ENCODE assay signal across 20 cellular contexts in the genomic region with DNA sequence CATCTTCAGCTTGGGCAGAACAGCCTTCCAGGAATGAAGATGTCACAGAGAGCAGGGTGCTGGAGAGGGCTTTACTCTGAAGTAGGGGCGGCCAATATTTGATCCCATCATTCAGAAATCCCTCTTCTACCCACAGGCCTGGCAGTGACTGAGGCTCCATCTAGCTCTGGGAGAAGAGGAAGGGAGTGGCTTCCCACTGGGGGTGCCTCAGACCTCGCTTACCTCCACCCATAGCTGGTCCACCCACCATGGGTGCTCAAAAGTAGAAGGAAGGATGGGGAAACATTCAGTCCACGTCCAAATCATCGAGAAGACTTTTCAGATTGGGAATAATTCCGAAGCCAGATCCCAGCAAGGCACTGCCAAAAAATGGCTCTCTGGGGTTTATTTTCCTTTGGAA. TPM values are rescaled to one million over a fixed set of nuclear protein-coding genes. Genes with fewer than 3 reads are reported as not detected.
A peak's percentile ranks its signal among the peaks of the same experiment; 100 is the strongest.
DNase-seq lines count a peak whose midpoint lies in the region; ATAC-seq and TF ChIP-seq lines count a peak whose summit lies in the region.
"Had no signal": no experiment of that assay in that cellular context is flagged by ENCODE, and none has a peak within 500 bp of the region (broad histone marks: within the 10 kb centered on the region; RNA-seq: fewer than 3 reads in every experiment).

No MANE protein-coding gene starts in this region.

- BruUV-seq in PC-9 (replicated peaks; lab: Mats Ljungman, UMichigan): no TSS peak

- no peak for TF ChIP-seq CTCF in right atrium auricular region (IDR thresholded peaks at IDR 0.05)
- no peak for TF ChIP-seq CTCF in sigmoid colon (IDR thresholded peaks at IDR 0.05)
- TF ChIP-seq CTCF in PC-9 (conservative IDR thresholded peaks at IDR 0.05): no peak

- POLR2A ChIA-PET in PC-9 (lab: Charles Lee; ENCODE audit: unreplicated experiment): no interaction called here

- TF ChIP-seq POLR2A in sigmoid colon (IDR thresholded peaks at IDR 0.05): no peak

- H3K4me1 ChIP-seq in right atrium auricular region (peaks cover 0 to 32% of the 10 kb centered on the region in 2 donors), sigmoid colon (peaks cover 0 to 21% (median 18%) of the 10 kb centered on the region in 4 donors), PC-9 (replicated peaks; ENCODE audit: insufficient read depth) (peaks cover 7% of the 10 kb centered on the region; the same call in 1 of the 2 replicates)

- no peak overlapping the region for H2AFZ ChIP-seq in PC-9

- CTCF ChIA-PET in PC-9 (lab: Charles Lee): no interaction called here

- no peak for TF ChIP-seq EP300 in sigmoid colon (IDR thresholded peaks at IDR 0.05)

- no peaks in the 10 kb centered on the region for H4K20me1 ChIP-seq in PC-9 (ENCODE audit: insufficient read depth)

- H3K27ac ChIP-seq in right atrium auricular region (peak overlapping the region; percentile 55 to 78), sigmoid colon (peak overlapping the region; percentile 43 to 63 (median 54)), PC-9 (no peak overlapping the region)
- H3K27ac ChIP-seq: RWPE1 had no signal

- H3K79me2 ChIP-seq in PC-9 (ENCODE audit: low read depth): no peaks in the 10 kb centered on the region

- DNase-seq in Right ventricle myocardium inferior (ENCODE audit: missing footprints) (no peak), cardiac septum (ENCODE audit: low spot score) (no peak), right atrium auricular region (ENCODE audit: low spot score) (no peak), sigmoid colon (no peak), SHP77 treated with DMSO at 0.1 percent for 48 hours (lab: John Stamatoyannopoulos, UW) (no peak), PC-9 (no peak)
- no peak for DNase-seq in stimulated activated naive CD4-positive, alpha-beta T cell treated with Interleukin-2 at 50 U/mL for 16 hours (lab: John Stamatoyannopoulos, UW)
- DNase-seq: 8988T; activated CD4-positive, alpha-beta T cell treated with anti-CD3 and anti-CD28 coated beads, Interleukin-2, amount 10 ng/mL, durations not matched to agents 24 days and 14 days; activated naive CD8-positive, alpha-beta T cell treated with anti-CD3 and anti-CD28 coated beads for 36 hours; activated T-cell treated with anti-CD3 and anti-CD28 coated beads, Interleukin-2, amount 50 U/mL, for 1 hour; CD8-positive, alpha-beta T cell; HFFc6; midbrain; NCI-H82 had no signal

- H3K9me3 ChIP-seq in right atrium auricular region (peaks cover 0 to 7% of the 10 kb centered on the region in 2 donors), sigmoid colon (peaks cover 0 to 2% (median 0%) of the 10 kb centered on the region in 4 donors), PC-9 (ENCODE audit: insufficient read depth, low read depth) (no peaks in the 10 kb centered on the region)
- H3K9me3 ChIP-seq: ovary, testis had no signal

- H3K36me3 ChIP-seq in right atrium auricular region (no peaks in the 10 kb centered on the region), sigmoid colon (no peaks in the 10 kb centered on the region), PC-9 (ENCODE audit: low read depth) (no peaks in the 10 kb centered on the region)
- H3K36me3 ChIP-seq: ovary had no signal

- ATAC-seq in Right ventricle myocardium inferior (peak; percentile 45), GM18868 (IDR thresholded peaks at IDR 0.05; ENCODE audit: unreplicated experiment) (no peak)
- ATAC-seq: CD8-positive, alpha-beta T cell; GM12878 had no signal

- intact Hi-C loops in Right ventricle myocardium inferior (cut with DNase I): no loop called here
- intact Hi-C loops in cardiac septum (cut with DNase I): loop anchor here (5.0 to 10.0 kb wide), 2 partner anchors 91 to 266 kb away; no protein-coding TSS in a partner anchor
- intact Hi-C loops in sigmoid colon (cut with DNase I): no loop called here
- intact Hi-C loops in PC-9 (cut with micrococcal nuclease; ENCODE audit: unreplicated experiment): no loop called here

- WGBS in sigmoid colon, 2 donors: 69 to 76% methylated on average over 5 of the region's 5 CpGs

- peaks cover 4% of the 10 kb centered on the region; the same call in 1 of the 2 replicates for H3K9me2 ChIP-seq in PC-9 (ENCODE audit: insufficient read depth)

- H3K4me2 ChIP-seq in PC-9: no peak overlapping the region

- H3F3A ChIP-seq in PC-9 (ENCODE audit: insufficient read depth, low read depth): no peaks in the 10 kb centered on the region

- H3K4me3 ChIP-seq in right atrium auricular region (no peak overlapping the region), sigmoid colon (no peak overlapping the region), PC-9 (no peak overlapping the region)
- H3K4me3 ChIP-seq: GM12878, ovary, testis had no signal

- H3K27me3 ChIP-seq in right atrium auricular region: no peaks in the 10 kb centered on the region
- no peaks in the 10 kb centered on the region for H3K27me3 ChIP-seq in sigmoid colon
- no peaks in the 10 kb centered on the region for H3K27me3 ChIP-seq in PC-9 (ENCODE audit: insufficient read depth, low read depth)
- H3K27me3 ChIP-seq: ovary, testis had no signal

RNA-seq across cellular contexts. Expression of a gene that starts 11.8 kb away (rescaled TPM):
- total RNA-seq in Right ventricle myocardium inferior (17.4 TPM), cardiac septum (27.0 TPM), right atrium auricular region (10 to 100 TPM; 37.0 to 96.7 TPM), sigmoid colon (10 to 100 TPM in 3 of 4 donors, 1 to 10 TPM in 1; 8.6 to 26.6 (median 14.6) TPM), PC-9 (2021) (1.7 and 3.0 TPM in 2 replicates)
- polyA plus RNA-seq in sigmoid colon: 1 to 10 TPM; 1.8 to 7.3 (median 3.2) TPM
- total RNA-seq: activated CD4-positive, alpha-beta T cell treated with anti-CD3 and anti-CD28 coated beads, Interleukin-2, amount 10 ng/mL, durations not matched to agents 24 days and 14 days; activated naive CD8-positive, alpha-beta T cell treated with anti-CD3 and anti-CD28 coated beads for 36 hours; GM12878 had no signal
- polyA plus RNA-seq: GM12878 had no signal

RNA-seq across cellular contexts. Expression of a gene that starts 24.9 kb away (rescaled TPM):
- total RNA-seq in Right ventricle myocardium inferior: 43.5 TPM
- 40.3 TPM for total RNA-seq in cardiac septum
- 10 to 100 TPM; 35.7 to 51.6 TPM for total RNA-seq in right atrium auricular region
- 10 to 100 TPM; 14.2 to 27.2 (median 17.7) TPM for total RNA-seq in sigmoid colon
- 10 to 100 TPM in 2 of 3 donors, 1 to 10 TPM in 1; 1.8 to 14.5 (median 10.6) TPM for polyA plus RNA-seq in sigmoid colon
- total RNA-seq in PC-9 (2021): 0.07 TPM in 1 of 2 replicates, not detected in the other
- total RNA-seq: HFFc6 had no signal

RNA-seq across cellular contexts. Expression of a gene that starts 26.1 kb away (rescaled TPM):
- total RNA-seq in Right ventricle myocardium inferior (not detected), cardiac septum (not detected), right atrium auricular region (not detected), sigmoid colon (not detected), PC-9 (2021) (not detected in 2 replicates)
- polyA plus RNA-seq in sigmoid colon: under 1 TPM in 1 of 3 donors, not detected in 2; 0.04 TPM
- total RNA-seq: activated CD4-positive, alpha-beta T cell treated with anti-CD3 and anti-CD28 coated beads, Interleukin-2, amount 10 ng/mL, durations not matched to agents 24 days and 14 days; activated naive CD8-positive, alpha-beta T cell treated with anti-CD3 and anti-CD28 coated beads for 36 hours; CD8-positive, alpha-beta T cell; GM12878; HFFc6 had no signal
- polyA plus RNA-seq: GM12878, ovary had no signal

Comparison
In these comparisons a context has a peak if more than half of its experiments do, and no peak if none do; other contexts are left out.
1. RNA of a gene that starts 24.9 kb away (total RNA-seq): 35.7 to 51.6 TPM in right atrium auricular region, 43.5 TPM in Right ventricle myocardium inferior (single experiment), 40.3 TPM in cardiac septum (single experiment) and 14.2 to 27.2 TPM in sigmoid colon; 0.07 TPM in PC-9; every median in the first group is over 10 times any median in the second.